1 cellular context compared by ENCODE assay signal in genomic region chr21:38376693-38377092, GRCh38.
TF ChIP-seq lines count a peak whose summit lies in the region.

No MANE protein-coding gene starts in this region.

TF ChIP-seq in HepG2, 621 proteins besides CTCF, POLR2A, EP300 and RAD21 (continued from another document):
- no peak for TF ChIP-seq ZNF781 (CRISPR knock-in tag; IDR thresholded peaks at IDR 0.05; ENCODE audit: borderline replicate concordance, not compliant biosample characterization)
- no peak for TF ChIP-seq CEBPZ (IDR thresholded peaks at IDR 0.05; ENCODE audit: low read length)
- no peak for TF ChIP-seq ZNF552 (CRISPR knock-in tag; IDR thresholded peaks at IDR 0.05; ENCODE audit: borderline replicate concordance)
- TF ChIP-seq MAFF (IDR thresholded peaks at IDR 0.05; ENCODE audit: low read depth, low read length), result no peak
- no peak for TF ChIP-seq THRA (CRISPR knock-in tag; IDR thresholded peaks at IDR 0.05; ENCODE audit: borderline replicate concordance)
- no peak for TF ChIP-seq SIX1 (CRISPR knock-in tag; IDR thresholded peaks at IDR 0.05; ENCODE audit: borderline replicate concordance)
- no peak for TF ChIP-seq ZNF256 (CRISPR knock-in tag; conservative IDR thresholded peaks at IDR 0.05)
